12 cellular contexts compared by ENCODE assay signal in the genomic region with DNA sequence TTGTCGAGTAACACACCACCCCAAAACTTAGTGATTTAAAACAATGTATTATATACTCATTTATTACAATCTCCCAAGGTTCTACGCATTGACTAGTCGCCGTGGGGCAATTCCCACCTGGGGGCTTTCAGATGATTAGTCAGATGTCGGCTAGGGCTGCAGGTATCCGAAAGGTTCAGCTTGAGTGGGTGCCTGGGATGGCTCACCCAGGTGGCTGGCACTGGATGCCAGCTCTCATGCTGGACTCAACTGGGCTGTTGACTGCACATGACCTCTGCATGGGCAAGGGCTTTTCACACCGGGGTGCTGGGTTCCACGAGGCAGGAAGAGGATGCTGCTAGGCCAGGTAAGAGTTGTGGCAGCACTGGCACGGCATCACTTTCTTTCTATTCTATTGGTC. TPM values are rescaled to one million over a fixed set of nuclear protein-coding genes. Genes with fewer than 3 reads are reported as not detected.
DNase-seq lines count a peak whose midpoint lies in the region; ATAC-seq, FAIRE-seq and TF ChIP-seq lines count a peak whose summit lies in the region.
"Had no signal": no experiment of that assay in that cellular context is flagged by ENCODE, and none has a peak within 500 bp of the region (broad histone marks: within the 10 kb centered on the region; RNA-seq: fewer than 3 reads in every experiment).

No MANE protein-coding gene starts in this region.

- H3K36me3 ChIP-seq in ascending aorta = no peaks in the 10 kb centered on the region
- H3K36me3 ChIP-seq in keratinocyte (ENCODE audit: control insufficient read depth in 2 of 2, extremely low read depth in 1 of 2, insufficient read depth in 2 of 2, low read length in 2 of 2) = peaks cover 0 to 8% of the 10 kb centered on the region in 2 experiments
- H3K36me3 ChIP-seq in tibial artery = no peaks in the 10 kb centered on the region
- no peaks in the 10 kb centered on the region for H3K36me3 ChIP-seq in hepatocyte (replicated peaks; ENCODE audit: insufficient read depth, low read depth)

- H4K20me1 ChIP-seq in keratinocyte (ENCODE audit: control insufficient read depth, extremely low read depth, insufficient read depth, low read length) = no peaks in the 10 kb centered on the region
- no peaks in the 10 kb centered on the region for H4K20me1 ChIP-seq in hepatocyte (ENCODE audit: insufficient read depth, poor library complexity, severe bottlenecking)

- no peak for ATAC-seq in activated CD8-positive, alpha-beta T cell treated with anti-CD3 and anti-CD28 coated beads, Interleukin-2, amount 10 ng/mL, durations not matched to agents 7 days and 5 days
- no peak for ATAC-seq in activated CD8-positive, alpha-beta T cell treated with anti-CD3 and anti-CD28 coated beads for 36 hours

- CTCF ChIA-PET in activated CD8-positive, alpha-beta T cell treated with anti-CD3 and anti-CD28 coated beads, Interleukin-2, amount 10 ng/mL, durations not matched to agents 7 days and 5 days (lab: Charles Lee) = interaction anchor here (0.9 to 8.0 kb wide), 17 partner anchors 14 to 245 kb away, joined by 3 to 96 read pairs (median 4); partner anchors contain the start of gene MICAL2
- CTCF ChIA-PET in activated CD8-positive, alpha-beta T cell treated with anti-CD3 and anti-CD28 coated beads for 36 hours (lab: Charles Lee) = interaction anchor here (0.7 to 6.0 kb wide), 11 partner anchors 14 to 200 kb away, joined by 3 to 30 read pairs (median 6); no protein-coding TSS in a partner anchor

- dilution Hi-C loops in keratinocyte (cut with MboI; ENCODE audit: extremely low pct_ligation_motif_present, low sequenced_read_pairs) = no loop called here

- 97% methylated on average over 9 of the region's 9 CpGs for WGBS in hepatocyte (ENCODE audit: low lambda C conversion rate, missing lambda C conversion rate)

- FAIRE-seq in keratinocyte (lab: Jason Lieb, UNC) = no peak

- H3K9me3 ChIP-seq in ascending aorta = no peaks in the 10 kb centered on the region
- H3K9me3 ChIP-seq in keratinocyte (ENCODE audit: control insufficient read depth, low read depth, low read length) = peaks cover 2% of the 10 kb centered on the region
- H3K9me3 ChIP-seq in tibial artery = no peaks in the 10 kb centered on the region
- H3K9me3 ChIP-seq in hepatocyte (ENCODE audit: low read depth) = no peaks in the 10 kb centered on the region

- H3K27me3 Mint-ChIP-seq in activated CD8-positive, alpha-beta T cell treated with anti-CD3 and anti-CD28 coated beads, Interleukin-2, amount 10 ng/mL, durations not matched to agents 7 days and 5 days (ENCODE audit: low read depth) = no peaks in the 10 kb centered on the region
- H3K27me3 Mint-ChIP-seq in activated CD8-positive, alpha-beta T cell treated with anti-CD3 and anti-CD28 coated beads for 36 hours = no peaks in the 10 kb centered on the region
- H3K27me3 Mint-ChIP-seq: naive thymus-derived CD4-positive, alpha-beta T cell had no signal

- H3K4me1 ChIP-seq in ascending aorta (peaks cover 24 to 64% of the 10 kb centered on the region in 2 donors), keratinocyte (ENCODE audit: control insufficient read depth, extremely low read depth, insufficient read depth, low read length) (peaks cover 75% of the 10 kb centered on the region), tibial artery (peaks cover 0 to 87% (median 56%) of the 10 kb centered on the region in 4 donors), hepatocyte (ENCODE audit: insufficient read depth) (peaks cover 49% of the 10 kb centered on the region)

- H3K79me2 ChIP-seq in keratinocyte (ENCODE audit: control insufficient read depth, insufficient read depth, low read length) (no peaks in the 10 kb centered on the region), hepatocyte (no peaks in the 10 kb centered on the region)

- peaks cover 77% of the 10 kb centered on the region for H3K4me1 Mint-ChIP-seq in activated CD8-positive, alpha-beta T cell treated with anti-CD3 and anti-CD28 coated beads, Interleukin-2, amount 10 ng/mL, durations not matched to agents 7 days and 5 days (ENCODE audit: low read depth)
- peaks cover 59% of the 10 kb centered on the region for H3K4me1 Mint-ChIP-seq in activated CD8-positive, alpha-beta T cell treated with anti-CD3 and anti-CD28 coated beads for 36 hours (ENCODE audit: low read depth)

- H2AFZ ChIP-seq in keratinocyte (ENCODE audit: control insufficient read depth, low read length) = no peak overlapping the region
- no peak overlapping the region for H2AFZ ChIP-seq in hepatocyte

- H3K27ac ChIP-seq in ascending aorta = peak overlapping the region; percentile 98 to 99
- peak overlapping the region; percentile 99 for H3K27ac ChIP-seq in keratinocyte (ENCODE audit: control insufficient read depth, insufficient read depth, low read length)
- H3K27ac ChIP-seq in tibial artery = peak overlapping the region; percentile 84 to 91
- H3K27ac ChIP-seq in hepatocyte = no peak overlapping the region

- H3K9me1 ChIP-seq in keratinocyte (ENCODE audit: control insufficient read depth, extremely low read depth, insufficient read depth, low read length) = no peaks in the 10 kb centered on the region

- H3K36me3 Mint-ChIP-seq in activated CD8-positive, alpha-beta T cell treated with anti-CD3 and anti-CD28 coated beads, Interleukin-2, amount 10 ng/mL, durations not matched to agents 7 days and 5 days (ENCODE audit: low read depth) = peaks cover 5% of the 10 kb centered on the region
- no peaks in the 10 kb centered on the region for H3K36me3 Mint-ChIP-seq in activated CD8-positive, alpha-beta T cell treated with anti-CD3 and anti-CD28 coated beads for 36 hours (ENCODE audit: low read depth)

- POLR2A ChIA-PET in activated CD8-positive, alpha-beta T cell treated with anti-CD3 and anti-CD28 coated beads, Interleukin-2, amount 10 ng/mL, durations not matched to agents 7 days and 5 days (lab: Charles Lee) = interaction anchor here (1.4 to 3.6 kb wide), 5 partner anchors 21 to 136 kb away, joined by 4 to 25 read pairs (median 6); partner anchors contain the start of gene MICAL2
- POLR2A ChIA-PET in activated CD8-positive, alpha-beta T cell treated with anti-CD3 and anti-CD28 coated beads for 36 hours (lab: Charles Lee) = interaction anchor here (0.8 kb wide), 1 partner anchor 86 kb away, joined by 3 read pairs; no protein-coding TSS in a partner anchor

- DNase-seq in activated CD8-positive, alpha-beta T cell treated with anti-CD3 and anti-CD28 coated beads, Interleukin-2, amount 10 ng/mL, durations not matched to agents 7 days and 5 days = no peak
- no peak for DNase-seq in activated CD8-positive, alpha-beta T cell treated with anti-CD3 and anti-CD28 coated beads for 36 hours
- peak in 1 of 2 donors; percentile 67 for DNase-seq in ascending aorta (ENCODE audit: low spot score in 2 of 2)
- no peak for DNase-seq in keratinocyte (ENCODE audit: low read depth, low spot score)
- peak in 1 of 2 donors; percentile 67 for DNase-seq in tibial artery
- no peak for DNase-seq in hepatocyte (ENCODE audit: low spot score)
- no peak for DNase-seq in 8988T
- DNase-seq in epidermal melanocyte (ENCODE audit: insufficient read length, low spot score) = no peak
- DNase-seq: activated CD4-positive, alpha-beta T cell treated with anti-CD3 and anti-CD28 coated beads for 4 hours; activated gamma-delta T cell; naive thymus-derived CD4-positive, alpha-beta T cell; NCI-H2171 treated with DMSO at 0.1 percent for 48 hours had no signal

- peak overlapping the region; percentile 88 for H3K9ac ChIP-seq in keratinocyte (ENCODE audit: control insufficient read depth, extremely low read depth, insufficient read depth, low read length)

- H3K4me3 Mint-ChIP-seq in activated CD8-positive, alpha-beta T cell treated with anti-CD3 and anti-CD28 coated beads, Interleukin-2, amount 10 ng/mL, durations not matched to agents 7 days and 5 days = no peak overlapping the region
- no peak overlapping the region for H3K4me3 Mint-ChIP-seq in activated CD8-positive, alpha-beta T cell treated with anti-CD3 and anti-CD28 coated beads for 36 hours

- peak overlapping the region; percentile 86 for H3K4me2 ChIP-seq in keratinocyte (ENCODE audit: control insufficient read depth, extremely low read depth, insufficient read depth, low read depth, low read length)
- no peak overlapping the region for H3K4me2 ChIP-seq in hepatocyte

- H3K9me2 ChIP-seq in hepatocyte (replicated peaks; ENCODE audit: insufficient read depth) = no peaks in the 10 kb centered on the region

- intact Hi-C loops in activated CD8-positive, alpha-beta T cell treated with anti-CD3 and anti-CD28 coated beads for 36 hours (cut with micrococcal nuclease) = no loop called here
- intact Hi-C loops in ascending aorta (cut with DNase I) = no loop called here
- intact Hi-C loops in tibial artery (cut with DNase I; ENCODE audit: low total_unique reads) = loop anchor here (2.0 kb wide), 1 partner anchor 192 kb away; no protein-coding TSS in a partner anchor

- no peak for TF ChIP-seq CTCF in activated CD8-positive, alpha-beta T cell treated with anti-CD3 and anti-CD28 coated beads for 36 hours (IDR thresholded peaks at IDR 0.05)
- TF ChIP-seq CTCF in ascending aorta (IDR thresholded peaks at IDR 0.05) (no peak), keratinocyte (optimal IDR thresholded peaks at IDR 0.05 in 1 of 3, IDR thresholded peaks at IDR 0.05 in 1 of 3, conservative IDR thresholded peaks at IDR 0.05 in 1 of 3; ENCODE audit: extremely low read depth in 1 of 3, insufficient read depth in 2 of 3, low read length in 3 of 3) (no peak), tibial artery (IDR thresholded peaks at IDR 0.05) (no peak), hepatocyte (IDR thresholded peaks at IDR 0.05; ENCODE audit: poor library complexity) (no peak)

- no peaks in the 10 kb centered on the region for H3K9me3 Mint-ChIP-seq in activated CD8-positive, alpha-beta T cell treated with anti-CD3 and anti-CD28 coated beads, Interleukin-2, amount 10 ng/mL, durations not matched to agents 7 days and 5 days (ENCODE audit: insufficient read depth)
- peaks cover 2% of the 10 kb centered on the region for H3K9me3 Mint-ChIP-seq in activated CD8-positive, alpha-beta T cell treated with anti-CD3 and anti-CD28 coated beads for 36 hours

- peak overlapping the region; percentile 1 to 69 for H3K4me3 ChIP-seq in ascending aorta
- no peak overlapping the region for H3K4me3 ChIP-seq in keratinocyte (ENCODE audit: control insufficient read depth in 2 of 3, extremely low read depth in 1 of 3, insufficient read depth in 2 of 3, low read depth in 1 of 3, low read length in 3 of 3)
- no peak overlapping the region for H3K4me3 ChIP-seq in tibial artery
- H3K4me3 ChIP-seq in hepatocyte = no peak overlapping the region

- H3K27me3 ChIP-seq in ascending aorta = no peaks in the 10 kb centered on the region
- no peaks in the 10 kb centered on the region for H3K27me3 ChIP-seq in keratinocyte (ENCODE audit: control insufficient read depth, extremely low read depth, insufficient read depth, low read length)
- H3K27me3 ChIP-seq in tibial artery = no peaks in the 10 kb centered on the region
- H3K27me3 ChIP-seq in hepatocyte = no peaks in the 10 kb centered on the region

- H3K27ac Mint-ChIP-seq in activated CD8-positive, alpha-beta T cell treated with anti-CD3 and anti-CD28 coated beads, Interleukin-2, amount 10 ng/mL, durations not matched to agents 7 days and 5 days = peak overlapping the region; percentile 70
- H3K27ac Mint-ChIP-seq in activated CD8-positive, alpha-beta T cell treated with anti-CD3 and anti-CD28 coated beads for 36 hours = no peak overlapping the region

RNA-seq across cellular contexts. Expression of gene MICAL2, which starts 21.9 kb away (rescaled TPM):
- total RNA-seq in activated CD8-positive, alpha-beta T cell treated with anti-CD3 and anti-CD28 coated beads, Interleukin-2, amount 10 ng/mL, durations not matched to agents 7 days and 5 days = 10 to 100 TPM; 34.9 to 37.5 TPM
- 100 to 1,000 TPM in 1 of 2 experiments, 10 to 100 TPM in 1; 99.8 to 105 TPM for total RNA-seq in activated CD8-positive, alpha-beta T cell treated with anti-CD3 and anti-CD28 coated beads for 36 hours
- total RNA-seq in ascending aorta (237 TPM), hepatocyte (55.6 and 56.0 TPM in 2 replicates)
- polyA plus RNA-seq in keratinocyte (72.7 to 124 TPM (median 83.9 TPM) in 3 replicates), hepatocyte (36.8 and 55.8 TPM in 2 replicates)
- 172 TPM for polyA plus RNA-seq in keratinocyte (2011; ENCODE audit: low read depth)
- 76.6 and 79.2 TPM in 2 replicates for polyA plus RNA-seq in keratinocyte (2011; cell fraction: cytosol; rRNA removed)
- polyA plus RNA-seq in keratinocyte (2011; cell fraction: nucleus; rRNA removed) = 175 and 197 TPM in 2 replicates
- polyA plus RNA-seq in keratinocyte (2012; ENCODE audit: low replicate concordance) = 52.2 and 143 TPM in 2 replicates
- polyA minus RNA-seq in keratinocyte = 218 to 406 TPM (median 316 TPM) in 3 replicates
- 176 TPM for polyA minus RNA-seq in keratinocyte (2011; cell fraction: cytosol; rRNA and poly(A)+ RNA removed)
- 292 and 558 TPM in 2 replicates for polyA minus RNA-seq in keratinocyte (2011; cell fraction: nucleus; rRNA and poly(A)+ RNA removed)

Comparison
In these comparisons a context has a peak if more than half of its experiments do, and no peak if none do; other contexts are left out.
1. H3K4me3 ChIP-seq: peak in ascending aorta (2 of 2); none in keratinocyte (0 of 3), tibial artery (0 of 2) and hepatocyte (single experiment).